ENCODE assay signal across 23 cellular contexts in the genomic region with DNA sequence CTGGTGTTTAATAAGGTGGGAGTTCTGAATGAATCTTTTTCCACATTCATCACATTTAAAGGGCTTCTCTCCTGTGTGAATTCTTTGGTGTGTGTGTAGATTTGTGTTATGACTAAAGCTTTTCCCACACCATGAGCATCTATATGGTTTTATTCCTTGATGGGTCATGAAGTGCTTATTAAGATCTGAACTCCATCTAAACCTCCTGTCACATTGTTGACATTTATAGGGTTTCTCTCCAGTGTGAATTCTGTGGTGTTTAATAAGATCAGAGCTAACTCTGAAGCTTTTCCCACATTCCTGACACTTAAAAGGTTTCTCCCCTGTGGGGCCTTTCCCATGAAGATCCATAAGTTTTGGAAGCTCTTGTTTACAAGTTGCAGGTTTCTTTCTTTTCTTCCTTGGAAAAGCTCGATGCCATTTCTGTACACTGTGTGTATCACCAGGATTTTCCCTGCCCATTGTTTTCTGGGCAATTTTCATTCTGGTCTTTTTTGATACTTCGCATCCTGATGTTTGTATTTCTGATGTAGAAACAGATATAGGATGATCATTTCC. TPM values are rescaled to one million over a fixed set of nuclear protein-coding genes. Genes with fewer than 3 reads are reported as not detected.
DNase-seq lines count a peak whose midpoint lies in the region; ATAC-seq, FAIRE-seq and TF ChIP-seq lines count a peak whose summit lies in the region.
"Had no signal": no experiment of that assay in that cellular context is flagged by ENCODE, and none has a peak within 500 bp of the region (broad histone marks: within the 10 kb centered on the region; RNA-seq: fewer than 3 reads in every experiment).

No MANE protein-coding gene starts in this region.

- peak; percentile 7 for DNase-seq in DMS53 (lab: John Stamatoyannopoulos, UW)
- DNase-seq in DMS53 treated with DMSO at 0.1 percent for 48 hours (lab: John Stamatoyannopoulos, UW; ENCODE audit: unreplicated experiment): no peak
- DNase-seq in adipocyte (ENCODE audit: low read depth): no peak
- no peak for DNase-seq in H1 (ENCODE audit: low read depth in 1 of 2, low spot score in 2 of 2)
- DNase-seq in activated CD4-positive, alpha-beta T cell treated with anti-CD3 and anti-CD28 coated beads for 1 hour: no peak
- DNase-seq: CD4-positive, alpha-beta memory T cell; H7 had no signal

- H2AK5ac ChIP-seq in H1 (ENCODE audit: low read depth, low read length): no peak overlapping the region

- no peak overlapping the region for H2AFZ ChIP-seq in H1 (ENCODE audit: low read length)
- H2AFZ ChIP-seq: GM23338 had no signal

- WGBS in H1 (ENCODE audit: extremely low coverage in 1 of 2, insufficient coverage in 1 of 2, insufficient read length in 1 of 2, insufficient replicate concordance in 2 of 2, low coverage in 1 of 2, low lambda C conversion rate in 2 of 2, missing lambda C conversion rate in 1 of 2), 2 experiments: 91% methylated on average over 2 of the region's 2 CpGs; no CpG with 5 or more reads in 1 of the 2 experiments

- TF ChIP-seq CTCF in H1 (IDR thresholded peaks at IDR 0.05; ENCODE audit: control extremely low read depth in 1 of 3, insufficient read depth in 1 of 3, low read depth in 1 of 3, low read length in 3 of 3): no peak

- TF ChIP-seq RAD21 in H1 (IDR thresholded peaks at IDR 0.05 in 1 of 2, conservative IDR thresholded peaks at IDR 0.05 in 1 of 2; ENCODE audit: low read depth in 2 of 2, low read length in 2 of 2): no peak

- H3K27me3 ChIP-seq in adipocyte (replicated peaks; ENCODE audit: control insufficient read depth, insufficient read depth, low read length) (no peaks in the 10 kb centered on the region), H1 (replicated peaks in 1 of 4; ENCODE audit: control insufficient read depth in 3 of 4, extremely low read depth in 1 of 4, insufficient read depth in 3 of 4, low read length in 3 of 4) (no peaks in the 10 kb centered on the region), subcutaneous abdominal adipose tissue (ENCODE audit: control insufficient read depth in 5 of 5, insufficient read depth in 4 of 5, low read length in 5 of 5) (peaks cover 0 to 5% (median 0%) of the 10 kb centered on the region in 5 donors)

- H4K20me1 ChIP-seq in H1 (replicated peaks in 1 of 2; ENCODE audit: control insufficient read depth in 1 of 2, insufficient read depth in 2 of 2, low read length in 2 of 2): no peaks in the 10 kb centered on the region
- H4K20me1 ChIP-seq: BLaER1 had no signal

- H2BK120ac ChIP-seq in H1 (replicated peaks; ENCODE audit: low read depth, low read length): no peak overlapping the region

- no peaks in the 10 kb centered on the region for H3K79me1 ChIP-seq in H1 (ENCODE audit: low read depth, low read length)

- no peak overlapping the region for H4K5ac ChIP-seq in H1 (ENCODE audit: insufficient read length, low read depth, low read length)

- H3K14ac ChIP-seq in H1 (ENCODE audit: insufficient read length): no peak overlapping the region

- no peaks in the 10 kb centered on the region for H3K79me2 ChIP-seq in H1 (ENCODE audit: control insufficient read depth in 1 of 2, insufficient read depth in 2 of 2, low read length in 2 of 2)

- H3K27ac ChIP-seq in H1 (ENCODE audit: low read depth, low read length): no peak overlapping the region
- no peak overlapping the region for H3K27ac ChIP-seq in subcutaneous abdominal adipose tissue (ENCODE audit: low read depth, low read length)
- H3K27ac ChIP-seq: 22Rv1, BLaER1, KMS-11 had no signal

- TF ChIP-seq POLR2A in H1 (IDR thresholded peaks at IDR 0.05; ENCODE audit: control extremely low read depth in 1 of 2, low read depth in 2 of 2, low read length in 2 of 2): no peak

- no peak for ATAC-seq in HG03354 (IDR thresholded peaks at IDR 0.05; ENCODE audit: poor library complexity, severe bottlenecking, unreplicated experiment)
- no peak for ATAC-seq in HG03135 (IDR thresholded peaks at IDR 0.05; ENCODE audit: unreplicated experiment)
- ATAC-seq: GM23338, HCT116, HepG2 had no signal

- no peaks in the 10 kb centered on the region for H3K4me1 ChIP-seq in adipocyte (ENCODE audit: control insufficient read depth, insufficient read depth, low read length)
- H3K4me1 ChIP-seq in H1 (replicated peaks in 1 of 4; ENCODE audit: control insufficient read depth in 3 of 4, insufficient read depth in 4 of 4, low read length in 3 of 4): no peaks in the 10 kb centered on the region
- H3K4me1 ChIP-seq in subcutaneous abdominal adipose tissue (ENCODE audit: control insufficient read depth in 5 of 5, insufficient read depth in 5 of 5, low read length in 5 of 5): peaks cover 0 to 2% (median 0%) of the 10 kb centered on the region in 5 donors
- H3K4me1 ChIP-seq: BLaER1 had no signal

- FAIRE-seq in H1 (lab: Jason Lieb, UNC): peak; percentile 48
- FAIRE-seq: G401.6, GM12892, GM18507, HepG2 had no signal

- H3K56ac ChIP-seq in H1 (replicated peaks; ENCODE audit: insufficient read length, low read depth, low read length): no peak overlapping the region

- TF ChIP-seq EP300 in H1 (IDR thresholded peaks at IDR 0.05; ENCODE audit: borderline replicate concordance in 1 of 2, low read depth in 2 of 2, low read length in 2 of 2): no peak

- H3K18ac ChIP-seq in H1 (ENCODE audit: extremely low read depth, low read length): no peak overlapping the region

- no peak overlapping the region for H3K4ac ChIP-seq in H1 (replicated peaks; ENCODE audit: insufficient read length, low read depth, low read length)

- H3K23ac ChIP-seq in H1 (ENCODE audit: insufficient read length): no peak overlapping the region

- H2BK15ac ChIP-seq in H1 (ENCODE audit: low read length): no peak overlapping the region

- H3K4me3 ChIP-seq in adipocyte (ENCODE audit: low read length): peak overlapping the region; percentile 57
- H3K4me3 ChIP-seq in H1 (ENCODE audit: extremely low read depth in 1 of 4, insufficient read depth in 2 of 4, low read depth in 3 of 4, low read length in 4 of 4): no peak overlapping the region
- H3K4me3 ChIP-seq in subcutaneous abdominal adipose tissue (ENCODE audit: low read depth in 1 of 5, low read length in 5 of 5): peak overlapping the region in 4 of 5 donors; percentile 3 to 45 (median 22)
- H3K4me3 ChIP-seq: BLaER1, GM23338 had no signal

- H3K9me3 ChIP-seq in adipocyte (ENCODE audit: control insufficient read depth, low read length) (peaks cover 88% of the 10 kb centered on the region), H1 (ENCODE audit: insufficient read depth in 2 of 2, low read depth in 1 of 2, low read length in 1 of 2) (peaks cover 28 to 56% of the 10 kb centered on the region in 2 experiments), subcutaneous abdominal adipose tissue (ENCODE audit: control insufficient read depth in 5 of 5, low read length in 5 of 5) (peaks cover 31 to 73% (median 70%) of the 10 kb centered on the region in 5 donors)

- POLR2A ChIA-PET in H1 (lab: Charles Lee; ENCODE audit: partially characterized antibody): no interaction called here

- no peak overlapping the region for H2BK5ac ChIP-seq in H1 (ENCODE audit: low read depth, low read length)

- H3K9ac ChIP-seq in adipocyte (ENCODE audit: low read length) (no peak overlapping the region), H1 (replicated peaks in 1 of 4; ENCODE audit: extremely low read depth in 1 of 4, low read depth in 3 of 4, low read length in 3 of 4) (no peak overlapping the region), subcutaneous abdominal adipose tissue (ENCODE audit: low read length in 5 of 5) (no peak overlapping the region)
- H3K9ac ChIP-seq: BLaER1, KMS-11 had no signal

- no peak overlapping the region for H4K91ac ChIP-seq in H1 (replicated peaks; ENCODE audit: insufficient read length, low read length)

- no peak overlapping the region for H4K8ac ChIP-seq in H1 (ENCODE audit: extremely low read depth, insufficient read depth, low read length)

- no peaks in the 10 kb centered on the region for H3K23me2 ChIP-seq in H1 (ENCODE audit: low read depth, low read length)

- H3K36me3 ChIP-seq in adipocyte (ENCODE audit: control insufficient read depth, insufficient read depth, low read length, severe bottlenecking) (peaks cover 38% of the 10 kb centered on the region), H1 (ENCODE audit: control insufficient read depth in 2 of 4, insufficient read depth in 4 of 4, low read length in 3 of 4) (peaks cover 0 to 36% (median 18%) of the 10 kb centered on the region in 4 experiments; a peak in 3 of 8 replicates), subcutaneous abdominal adipose tissue (ENCODE audit: control insufficient read depth in 5 of 5, insufficient read depth in 5 of 5, low read length in 5 of 5) (peaks cover 5 to 20% (median 6%) of the 10 kb centered on the region in 5 donors)

- H2BK20ac ChIP-seq in H1 (ENCODE audit: low read length): no peak overlapping the region

- no peak overlapping the region for H2BK12ac ChIP-seq in H1 (ENCODE audit: low read depth, low read length)

- H3K4me2 ChIP-seq in H1 (ENCODE audit: insufficient read depth in 1 of 2, low read depth in 2 of 2, low read length in 2 of 2): no peak overlapping the region
- H3K4me2 ChIP-seq: BLaER1, GM23338, KMS-11 had no signal

- CTCF ChIA-PET in H1 (lab: Charles Lee; ENCODE audit: partially characterized antibody): interaction anchor here (1.1 kb wide), 1 partner anchor 419 kb away, joined by 3 read pairs; no protein-coding TSS in a partner anchor

RNA-seq across cellular contexts. Expression of gene ETDC, which starts 21.9 kb away (rescaled TPM):
- total RNA-seq in H1 (2021; fragmentation: NEBNext Ultra II Directional; extraction: Animal tissue kit (Norgen Biotek cat#: 25700)): not detected in 2 replicates
- not detected in 2 replicates for polyA plus RNA-seq in H1 (2011; rRNA removed)
- polyA plus RNA-seq in H1 (2011; cell fraction: cytosol; rRNA removed): not detected
- not detected for polyA plus RNA-seq in H1 (2011; cell fraction: nucleus; rRNA removed)
- not detected in 4 replicates for polyA plus RNA-seq in H1 (2012, experiment 1 of 2)
- polyA plus RNA-seq in H1 (2012, experiment 2 of 2): not detected
- polyA plus RNA-seq in H1 (2013, experiment 1 of 2): not detected
- polyA plus RNA-seq in H1 (2013, experiment 2 of 2): not detected
- not detected in 2 replicates for polyA minus RNA-seq in H1 (2011; rRNA and poly(A)+ RNA removed)
- not detected for polyA minus RNA-seq in H1 (2011; cell fraction: cytosol; rRNA and poly(A)+ RNA removed)
- polyA minus RNA-seq in H1 (2011; cell fraction: nucleus; rRNA and poly(A)+ RNA removed): not detected
- total RNA-seq: A673; CD4-positive, alpha-beta memory T cell; GM23338; H7; HepG2 had no signal
- polyA plus RNA-seq: AG04450; CD14-positive monocyte; CD4-positive, alpha-beta memory T cell; GM23338; HepG2; IgD-negative memory B cell had no signal

RNA-seq across cellular contexts. Expression of gene ETDA, which starts 35.5 kb away (rescaled TPM):
- total RNA-seq in H1 (2021; fragmentation: NEBNext Ultra II Directional; extraction: Animal tissue kit (Norgen Biotek cat#: 25700)): not detected in 2 replicates
- polyA plus RNA-seq in H1 (2011; rRNA removed): not detected in 2 replicates
- polyA plus RNA-seq in H1 (2011; cell fraction: cytosol; rRNA removed): not detected
- not detected for polyA plus RNA-seq in H1 (2011; cell fraction: nucleus; rRNA removed)
- polyA plus RNA-seq in H1 (2012, experiment 1 of 2): not detected in 4 replicates
- not detected for polyA plus RNA-seq in H1 (2012, experiment 2 of 2)
- polyA plus RNA-seq in H1 (2013, experiment 1 of 2): not detected
- polyA plus RNA-seq in H1 (2013, experiment 2 of 2): not detected
- polyA minus RNA-seq in H1 (2011; rRNA and poly(A)+ RNA removed): not detected in 2 replicates
- not detected for polyA minus RNA-seq in H1 (2011; cell fraction: cytosol; rRNA and poly(A)+ RNA removed)
- not detected for polyA minus RNA-seq in H1 (2011; cell fraction: nucleus; rRNA and poly(A)+ RNA removed)
- total RNA-seq: A673; CD4-positive, alpha-beta memory T cell; GM23338; H7; HepG2 had no signal
- polyA plus RNA-seq: AG04450; CD14-positive monocyte; CD4-positive, alpha-beta memory T cell; GM23338; HepG2; IgD-negative memory B cell had no signal

RNA-seq across cellular contexts. Expression of gene ZNF75D, which starts 56.6 kb away (rescaled TPM):
- total RNA-seq in H1 (2021; fragmentation: NEBNext Ultra II Directional; extraction: Animal tissue kit (Norgen Biotek cat#: 25700)): 6.0 and 6.6 TPM in 2 replicates
- polyA plus RNA-seq in H1 (2011; rRNA removed): 4.6 and 7.4 TPM in 2 replicates
- 6.7 TPM for polyA plus RNA-seq in H1 (2011; cell fraction: cytosol; rRNA removed)
- 12.0 TPM for polyA plus RNA-seq in H1 (2011; cell fraction: nucleus; rRNA removed)
- polyA plus RNA-seq in H1 (2012, experiment 1 of 2): 5.7 to 8.5 TPM (median 6.2 TPM) in 4 replicates
- polyA plus RNA-seq in H1 (2012, experiment 2 of 2): 0.87 TPM
- 2.5 TPM for polyA plus RNA-seq in H1 (2013, experiment 1 of 2)
- 2.3 TPM for polyA plus RNA-seq in H1 (2013, experiment 2 of 2)
- polyA minus RNA-seq in H1 (2011; rRNA and poly(A)+ RNA removed): 10.1 and 12.3 TPM in 2 replicates
- polyA minus RNA-seq in H1 (2011; cell fraction: cytosol; rRNA and poly(A)+ RNA removed): 4.3 TPM
- 29.5 TPM for polyA minus RNA-seq in H1 (2011; cell fraction: nucleus; rRNA and poly(A)+ RNA removed)

RNA-seq across cellular contexts. Expression of gene ZNF449, which starts 57.3 kb away (rescaled TPM):
- total RNA-seq in H1 (2021; fragmentation: NEBNext Ultra II Directional; extraction: Animal tissue kit (Norgen Biotek cat#: 25700)): 5.8 and 6.7 TPM in 2 replicates
- 1.4 and 2.9 TPM in 2 replicates for polyA plus RNA-seq in H1 (2011; rRNA removed)
- polyA plus RNA-seq in H1 (2011; cell fraction: cytosol; rRNA removed): 3.3 TPM
- polyA plus RNA-seq in H1 (2011; cell fraction: nucleus; rRNA removed): 1.6 TPM
- 2.3 to 3.9 TPM (median 2.6 TPM) in 4 replicates for polyA plus RNA-seq in H1 (2012, experiment 1 of 2)
- 0.16 TPM for polyA plus RNA-seq in H1 (2012, experiment 2 of 2)
- 4.6 TPM for polyA plus RNA-seq in H1 (2013, experiment 1 of 2)
- 4.5 TPM for polyA plus RNA-seq in H1 (2013, experiment 2 of 2)
- polyA minus RNA-seq in H1 (2011; rRNA and poly(A)+ RNA removed): 5.0 and 7.7 TPM in 2 replicates
- 4.6 TPM for polyA minus RNA-seq in H1 (2011; cell fraction: cytosol; rRNA and poly(A)+ RNA removed)
- polyA minus RNA-seq in H1 (2011; cell fraction: nucleus; rRNA and poly(A)+ RNA removed): 7.4 TPM

Comparison
In these comparisons a context has a peak if more than half of its experiments do, and no peak if none do; other contexts are left out.
1. H3K4me3 ChIP-seq: peak in adipocyte (single experiment) and subcutaneous abdominal adipose tissue (4 of 5); none in H1 (0 of 4).